In the genomic region with DNA sequence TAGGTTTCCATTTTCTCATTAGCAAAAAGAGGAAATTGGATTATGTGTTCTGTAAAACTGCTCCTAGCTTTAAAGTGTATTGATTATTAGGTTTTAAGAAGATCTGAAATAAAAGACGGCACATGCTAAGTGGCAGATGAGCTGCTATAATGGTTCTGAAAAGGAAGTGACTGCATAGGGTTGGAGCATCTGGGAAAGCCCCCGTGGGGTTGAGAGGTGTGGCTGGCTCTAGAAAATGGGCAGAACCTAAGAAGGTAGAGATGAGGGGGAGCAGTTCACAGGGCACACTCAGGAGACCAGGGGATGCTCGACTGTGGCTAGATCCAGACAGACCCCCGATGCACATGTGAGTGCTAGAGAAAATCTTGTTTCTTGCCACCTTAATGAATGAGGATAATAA, we compare ENCODE assay signal across 9 cellular contexts. TPM values are rescaled to one million over a fixed set of nuclear protein-coding genes. Genes with fewer than 3 reads are reported as not detected.
DNase-seq lines count a peak whose midpoint lies in the region; ATAC-seq, FAIRE-seq and TF ChIP-seq lines count a peak whose summit lies in the region.
"Had no signal": no experiment of that assay in that cellular context is flagged by ENCODE, and none has a peak within 500 bp of the region (broad histone marks: within the 10 kb centered on the region; RNA-seq: fewer than 3 reads in every experiment).

No MANE protein-coding gene starts in this region.

- DNase-seq in GM12892 (ENCODE audit: insufficient read length) (no peak), OCI-LY7 (ENCODE audit: low spot score) (peak; percentile 77), KBM-7 (no peak), urothelium cell line (ENCODE audit: low spot score) (no peak), type B pancreatic cell (ENCODE audit: extremely low spot score, unreplicated experiment) (no peak), NCI-H526 treated with DMSO at 0.1 percent for 48 hours (lab: John Stamatoyannopoulos, UW) (no peak)

- H3K27ac Mint-ChIP-seq in type B pancreatic cell, result no peak overlapping the region

- CTCF ChIA-PET in OCI-LY7 (lab: Charles Lee; ENCODE audit: unreplicated experiment), result no interaction called here

- peak overlapping the region; percentile 97 for H3K27ac ChIP-seq in OCI-LY7 (ENCODE audit: low read depth, low read length, poor library complexity, severe bottlenecking)
- H3K27ac ChIP-seq: epithelial cell of prostate had no signal

- POLR2A ChIA-PET in OCI-LY7 (lab: Charles Lee), result interaction anchor here (0.6 to 3.6 kb wide), 14 partner anchors 8 to 723 kb away, joined by 3 to 17 read pairs (median 4); a partner anchor contains a TSS

- TF ChIP-seq CTCF in OCI-LY7 (conservative IDR thresholded peaks at IDR 0.05; ENCODE audit: low read length) (no peak), type B pancreatic cell (conservative IDR thresholded peaks at IDR 0.05) (no peak)

- H2AFZ ChIP-seq in OCI-LY7 (ENCODE audit: low read length), result peak overlapping the region; percentile 60; the same call in 1 of the 2 replicates

- BruUV-seq in OCI-LY7 (replicated peaks; lab: Mats Ljungman, UMichigan), result no TSS peak

- no peaks in the 10 kb centered on the region for H3K9me2 ChIP-seq in OCI-LY7 (ENCODE audit: insufficient read depth, low read length)

- H4K20me1 ChIP-seq in OCI-LY7 (ENCODE audit: insufficient read depth, low read length), result no peaks in the 10 kb centered on the region

- ATAC-seq in GM21529 (IDR thresholded peaks at IDR 0.05; ENCODE audit: unreplicated experiment) (peak; percentile 57), esophagus mucosa (peak; percentile 23)

- in situ Hi-C loops in KBM-7 (cut with MboI; ENCODE audit: low pct_unique_long_range_greater_than_20kb, low sequenced_read_pairs), result no loop called here

- H3K79me2 ChIP-seq in OCI-LY7 (ENCODE audit: insufficient read depth, low read depth, low read length), result peaks cover 65% of the 10 kb centered on the region

- no peaks in the 10 kb centered on the region for H3K9me3 Mint-ChIP-seq in type B pancreatic cell

- H3K36me3 Mint-ChIP-seq in type B pancreatic cell, result no peaks in the 10 kb centered on the region

- no peak for TF ChIP-seq POLR2A in GM12892 (IDR thresholded peaks at IDR 0.05; ENCODE audit: low read depth, low read length)

- intact Hi-C loops in OCI-LY7 (cut with micrococcal nuclease; ENCODE audit: unreplicated experiment), result loop anchor here (5.0 kb wide), 3 partner anchors 294 to 1374 kb away; a partner anchor contains a TSS

- FAIRE-seq in GM12892 (lab: Jason Lieb, UNC), result peak; percentile 94
- FAIRE-seq in urothelium cell line (lab: Jason Lieb, UNC), result no peak

- H3K9me3 ChIP-seq in OCI-LY7 (ENCODE audit: low read length), result peaks cover 8% of the 10 kb centered on the region; the same call in 1 of the 2 replicates

- no peaks in the 10 kb centered on the region for H3K4me1 Mint-ChIP-seq in type B pancreatic cell (ENCODE audit: unreplicated experiment)

- peaks cover 40% of the 10 kb centered on the region for H3K36me3 ChIP-seq in OCI-LY7 (ENCODE audit: insufficient read depth, low read length)

- peaks cover 63% of the 10 kb centered on the region for H3K4me1 ChIP-seq in OCI-LY7 (ENCODE audit: insufficient read depth, low read length, poor library complexity, severe bottlenecking)

- no peak overlapping the region for H3K4me3 Mint-ChIP-seq in type B pancreatic cell

- H3K4me2 ChIP-seq in OCI-LY7 (ENCODE audit: low read length), result peak overlapping the region; percentile 81

- H3K27me3 Mint-ChIP-seq in type B pancreatic cell, result peaks cover 6% of the 10 kb centered on the region

- H3K4me3 ChIP-seq in OCI-LY7 (ENCODE audit: low read depth, low read length, poor library complexity, severe bottlenecking), result peak overlapping the region; percentile 78

RNA-seq across cellular contexts. Expression of a gene that starts 1.9 kb away (rescaled TPM):
- 1.5 TPM for polyA plus RNA-seq in GM12892 (2012; ENCODE audit: missing spikeins)
- total RNA-seq in OCI-LY7 (2014; rRNA removed; shearing (Covaris generic)), result 15.7 and 23.8 TPM in 2 replicates
- 36.8 and 37.8 TPM in 2 replicates for total RNA-seq in OCI-LY7 (2022)
- total RNA-seq in esophagus mucosa, result not detected
- not detected in 2 replicates for total RNA-seq in type B pancreatic cell (ENCODE audit: low replicate concordance)

Comparison
In these comparisons a context has a peak if more than half of its experiments do, and no peak if none do; other contexts are left out.
1. RNA of a gene that starts 1.9 kb away (total RNA-seq): 15.7 to 37.8 TPM in OCI-LY7; not detected in esophagus mucosa (single experiment) and not detected in type B pancreatic cell; every median in the first group is over 10 times any median in the second.